1 cellular context compared by ENCODE assay signal in genomic region chr22:50014655-50015401, GRCh38.
TF ChIP-seq lines count a peak whose summit lies in the region.

No MANE protein-coding gene starts in this region.

TF ChIP-seq in SK-N-SH, 30 proteins besides CTCF, POLR2A, EP300 and RAD21 (continued from another document):
- TF ChIP-seq USF2 (IDR thresholded peaks at IDR 0.05; ENCODE audit: borderline replicate concordance, low read depth, low read length): no peak
- TF ChIP-seq JUND (IDR thresholded peaks at IDR 0.05): no peak
- TF ChIP-seq FOSL2 (IDR thresholded peaks at IDR 0.05; ENCODE audit: borderline replicate concordance, low read depth): no peak
- no peak for TF ChIP-seq SIN3A (IDR thresholded peaks at IDR 0.05; ENCODE audit: borderline replicate concordance, low read depth, low read length)
- TF ChIP-seq REST (IDR thresholded peaks at IDR 0.05; ENCODE audit: low read depth, low read length): no peak
- no peak for TF ChIP-seq USF1 (IDR thresholded peaks at IDR 0.05; ENCODE audit: borderline replicate concordance, low read depth)
- TF ChIP-seq CHD2 (IDR thresholded peaks at IDR 0.05; ENCODE audit: low read length, partially characterized antibody): no peak
- no peak for TF ChIP-seq GABPA (IDR thresholded peaks at IDR 0.05; ENCODE audit: low read depth)
- TF ChIP-seq ELF1 (IDR thresholded peaks at IDR 0.05): no peak
- TF ChIP-seq MAX (IDR thresholded peaks at IDR 0.05; ENCODE audit: low read depth): no peak
- TF ChIP-seq FOXJ3 (CRISPR knock-in tag; IDR thresholded peaks at IDR 0.05): no peak
- no peak for TF ChIP-seq FOXM1 (IDR thresholded peaks at IDR 0.05; ENCODE audit: low read depth)
- no peak for TF ChIP-seq YY1 (IDR thresholded peaks at IDR 0.05; ENCODE audit: low read depth)
- no peak for TF ChIP-seq SMC3 (IDR thresholded peaks at IDR 0.05; ENCODE audit: low read depth, low read length)
